Comparison of ENCODE assay signal across 25 cellular contexts in genomic region chr6:1423578-1423977, GRCh38. TPM values are rescaled to one million over a fixed set of nuclear protein-coding genes. Genes with fewer than 3 reads are reported as not detected.
A peak's percentile ranks its signal among the peaks of the same experiment; 100 is the strongest.
DNase-seq lines count a peak whose midpoint lies in the region; ATAC-seq, FAIRE-seq and TF ChIP-seq lines count a peak whose summit lies in the region.
"Had no signal": no experiment of that assay in that cellular context is flagged by ENCODE, and none has a peak within 500 bp of the region (broad histone marks: within the 10 kb centered on the region; RNA-seq: fewer than 3 reads in every experiment).

No MANE protein-coding gene starts in this region.

- in situ Hi-C loops in Caki2 (cut with HindIII; ENCODE audit: low pct_unique_long_range_greater_than_20kb, low sequenced_read_pairs): no loop called here

- FAIRE-seq in RCC 7860 (lab: Jason Lieb, UNC): peak; percentile 54

- H3K27ac ChIP-seq in mesenchymal stem cell (ENCODE audit: low read length, poor library complexity, severe bottlenecking) (no peak overlapping the region), A673 (ENCODE audit: low read depth, low read length, poor library complexity, severe bottlenecking) (no peak overlapping the region)
- H3K27ac ChIP-seq: BLaER1 treated with 17β-estradiol and CSF1 and Interleukin-3, amounts not matched to agents 10 nM and 100 nM; esophagus squamous epithelium; gastrocnemius medialis; hepatocyte; SJSA1; stomach; thyroid gland had no signal

- H2BK120ac ChIP-seq in mesenchymal stem cell (ENCODE audit: low read depth, low read length): no peak overlapping the region

- no peak overlapping the region for H2BK5ac ChIP-seq in mesenchymal stem cell (ENCODE audit: low read depth, low read length, poor library complexity, severe bottlenecking)

- no peaks in the 10 kb centered on the region for H3K79me1 ChIP-seq in mesenchymal stem cell (replicated peaks; ENCODE audit: low read length, poor library complexity, severe bottlenecking)

- H3K27me3 ChIP-seq in mesenchymal stem cell (ENCODE audit: control insufficient read depth in 1 of 2, insufficient read depth in 1 of 2, low read length in 2 of 2): peaks cover 9 to 19% of the 10 kb centered on the region in 2 experiments
- H3K27me3 ChIP-seq in A673 (replicated peaks; ENCODE audit: insufficient read depth, low read depth, low read length, poor library complexity): peaks cover 17% of the 10 kb centered on the region
- H3K27me3 ChIP-seq: BLaER1 treated with 17β-estradiol and CSF1 and Interleukin-3, amounts not matched to agents 10 nM and 100 nM; SJSA1; thyroid gland had no signal

- H2BK15ac ChIP-seq in mesenchymal stem cell (ENCODE audit: low read depth, poor library complexity, severe bottlenecking): no peak overlapping the region

- H3K4ac ChIP-seq in mesenchymal stem cell (ENCODE audit: low read depth in 1 of 2, low read length in 2 of 2): no peak overlapping the region

- H3K4me1 ChIP-seq in mesenchymal stem cell (ENCODE audit: control insufficient read depth, insufficient read depth, low read depth, low read length): peaks cover 7% of the 10 kb centered on the region
- H3K4me1 ChIP-seq in A673 (ENCODE audit: insufficient read depth, low read length, poor library complexity, severe bottlenecking): no peaks in the 10 kb centered on the region
- H3K4me1 ChIP-seq: esophagus squamous epithelium, gastrocnemius medialis, thyroid gland had no signal

- intact Hi-C loops in A673 (cut with micrococcal nuclease; ENCODE audit: unreplicated experiment): no loop called here

- H4K8ac ChIP-seq in mesenchymal stem cell (ENCODE audit: low read length): no peak overlapping the region

- no peak overlapping the region for H3K4me2 ChIP-seq in mesenchymal stem cell (ENCODE audit: low read length, poor library complexity, severe bottlenecking)
- H3K4me2 ChIP-seq: BLaER1 treated with 17β-estradiol and CSF1 and Interleukin-3, amounts not matched to agents 10 nM and 100 nM; hepatocyte had no signal

- WGBS in mesenchymal stem cell: 86% methylated on average over 9 of the region's 9 CpGs

- DNase-seq in Caki2 (ENCODE audit: low read depth) (peak; percentile 87), RCC 7860 (ENCODE audit: low spot score) (peak; percentile 43), fibroblast of gingiva (ENCODE audit: low read depth) (peak; percentile 74), mesenchymal stem cell (peak; percentile 33), middle frontal gyrus (ENCODE audit: extremely low spot score, low spot score) (no peak), A673 (ENCODE audit: low spot score) (no peak)
- DNase-seq: activated T-cell treated with anti-CD3 and anti-CD28 coated beads, Interleukin-2, amount 50 U/mL, for 4 hours; central memory CD4-positive, alpha-beta T cell; DMS153; esophagus squamous epithelium; gastrocnemius medialis; GF-D8; left ventricle myocardium superior; naive B cell; NCI-H1092; NCI-H187 treated with DMSO at 0.1 percent for 48 hours; NCI-H510A had no signal

- TF ChIP-seq CTCF in A673 (conservative IDR thresholded peaks at IDR 0.05; ENCODE audit: low read depth, low read length): no peak

- no peak overlapping the region for H2AK5ac ChIP-seq in mesenchymal stem cell (ENCODE audit: low read length, severe bottlenecking)

- H3K36me3 ChIP-seq in mesenchymal stem cell (ENCODE audit: control insufficient read depth in 1 of 2, insufficient read depth in 2 of 2, low read depth in 1 of 2, low read length in 2 of 2) (no peaks in the 10 kb centered on the region), A673 (ENCODE audit: insufficient read depth, low read length, poor library complexity, severe bottlenecking) (no peaks in the 10 kb centered on the region)
- H3K36me3 ChIP-seq: BLaER1 treated with 17β-estradiol and CSF1 and Interleukin-3, amounts not matched to agents 10 nM and 100 nM; esophagus squamous epithelium; gastrocnemius medialis; SJSA1; stomach; thyroid gland had no signal

- no peak overlapping the region for H2AFZ ChIP-seq in mesenchymal stem cell (ENCODE audit: low read depth, low read length)
- H2AFZ ChIP-seq: hepatocyte had no signal

- H3K23ac ChIP-seq in mesenchymal stem cell (ENCODE audit: low read length in 2 of 2): peak overlapping the region in 1 of 2 experiments; percentile 83

- ATAC-seq in HG02884 (IDR thresholded peaks at IDR 0.05; ENCODE audit: unreplicated experiment) (no peak), GM21529 (IDR thresholded peaks at IDR 0.05; ENCODE audit: unreplicated experiment) (no peak)

- CTCF ChIA-PET in A673 (lab: Charles Lee): no interaction called here

- no peak overlapping the region for H3K9ac ChIP-seq in mesenchymal stem cell (ENCODE audit: low read length)
- H3K9ac ChIP-seq: BLaER1 treated with 17β-estradiol and CSF1 and Interleukin-3, amounts not matched to agents 10 nM and 100 nM had no signal

- peak overlapping the region in 1 of 2 experiments; percentile 2 for H3K18ac ChIP-seq in mesenchymal stem cell (ENCODE audit: low read depth in 1 of 2, low read length in 2 of 2)

- no peak overlapping the region for H4K91ac ChIP-seq in mesenchymal stem cell (ENCODE audit: low read length)

- POLR2A ChIA-PET in A673 (lab: Charles Lee; ENCODE audit: low non-redundant PET): no interaction called here

- no TSS peak for BruUV-seq in A673 (replicated peaks; lab: Mats Ljungman, UMichigan)

- H3K9me3 ChIP-seq in mesenchymal stem cell (ENCODE audit: control insufficient read depth, low read length): no peaks in the 10 kb centered on the region
- no peaks in the 10 kb centered on the region for H3K9me3 ChIP-seq in A673 (ENCODE audit: low read depth, low read length, poor library complexity, severe bottlenecking)
- H3K9me3 ChIP-seq: gastrocnemius medialis, SJSA1, thyroid gland had no signal

- no peak overlapping the region for H3K4me3 ChIP-seq in mesenchymal stem cell (ENCODE audit: insufficient read depth in 1 of 2, low read depth in 1 of 2, low read length in 2 of 2)
- H3K4me3 ChIP-seq in A673 (ENCODE audit: low read depth, low read length, poor library complexity, severe bottlenecking): no peak overlapping the region
- H3K4me3 ChIP-seq: BLaER1 treated with 17β-estradiol and CSF1 and Interleukin-3, amounts not matched to agents 10 nM and 100 nM; esophagus squamous epithelium; gastrocnemius medialis; hepatocyte; SJSA1; stomach; thyroid gland had no signal

- no peak overlapping the region for H2BK12ac ChIP-seq in mesenchymal stem cell (ENCODE audit: low read length in 2 of 2)

- peak overlapping the region in 1 of 2 experiments; percentile 75 for H3K14ac ChIP-seq in mesenchymal stem cell (ENCODE audit: low read length in 2 of 2)

RNA-seq across cellular contexts. Expression of gene FOXF2, which starts 34.2 kb away (rescaled TPM):
- total RNA-seq in Caki2 (2014; rRNA removed; shearing (Covaris generic); ENCODE audit: low replicate concordance): 6.8 and 14.1 TPM in 2 replicates
- polyA plus RNA-seq in mesenchymal stem cell (2013, experiment 1 of 2): 0.50 TPM
- 0.33 TPM for polyA plus RNA-seq in mesenchymal stem cell (2013, experiment 2 of 2)
- 0.13 TPM in 2 replicates for total RNA-seq in A673 (2021)
- total RNA-seq: activated CD4-positive, alpha-beta T cell treated with anti-CD3 and anti-CD28 coated beads, Interleukin-2, amount 10 ng/mL, durations not matched to agents 7 days and 5 days; left ventricle myocardium superior had no signal

Comparison
In these comparisons a context has a peak if more than half of its experiments do, and no peak if none do; other contexts are left out.
1. DNase-seq: peak in Caki2 (single experiment), RCC 7860 (single experiment), fibroblast of gingiva (single experiment) and mesenchymal stem cell (single experiment); none in middle frontal gyrus (single experiment) and A673 (single experiment).